Comparison of ENCODE assay signal across 20 cellular contexts in the genomic region with DNA sequence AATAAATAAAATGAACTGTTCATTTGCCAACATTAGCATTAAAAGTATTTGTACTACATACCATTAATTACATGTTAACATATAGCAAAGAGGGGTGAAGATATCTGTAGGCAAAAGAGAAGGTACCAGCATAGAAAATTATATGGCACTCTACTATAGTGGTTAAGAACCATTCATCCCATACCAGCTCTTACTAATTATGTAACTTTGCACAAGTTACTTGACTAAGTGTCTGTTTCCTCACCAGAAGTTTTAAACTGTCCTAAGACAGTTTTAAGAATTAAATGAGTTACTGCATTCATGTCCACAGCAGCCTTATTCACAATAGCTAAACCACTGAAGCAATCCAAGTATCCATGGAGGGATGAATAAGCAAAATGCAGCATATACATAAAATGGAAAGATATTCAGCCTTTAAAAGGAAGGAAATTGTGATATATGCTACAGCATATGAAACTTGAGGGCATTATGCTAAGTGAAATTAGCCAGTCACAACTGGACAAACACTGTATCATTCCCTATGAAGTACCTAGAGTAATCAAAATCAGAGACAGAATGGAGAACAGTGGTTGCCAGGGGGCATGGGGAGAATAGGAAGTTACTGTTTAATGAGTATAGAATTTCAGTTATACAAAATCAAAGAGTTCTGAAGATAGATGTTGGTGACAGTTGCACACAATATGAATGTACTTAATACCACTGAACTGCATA.
"Had no signal": no experiment of that assay in that cellular context is flagged by ENCODE, and none has a peak within 500 bp of the region (broad histone marks: within the 10 kb centered on the region; RNA-seq: fewer than 3 reads in every experiment).

No MANE protein-coding gene starts in this region.

- H3K27ac Mint-ChIP-seq: activated T-cell treated with anti-CD3 and anti-CD28 coated beads, Interleukin-2, amount 50 U/mL, for 24 hours; stimulated activated naive B cell treated with anti-CD40 and anti-IgM and Interleukin-4, amounts not matched to agents 10 μg/mL and 1 μg/mL and 100 μg/mL, for 72 hours had no signal

- H3K4me3 ChIP-seq: adrenal gland, coronary artery, heart left ventricle, left lung, mucosa of descending colon, prostate gland, spleen had no signal

- DNase-seq: activated CD4-positive, alpha-beta T cell treated with anti-CD3 and anti-CD28 coated beads for 1 hour; activated naive CD4-positive, alpha-beta T cell; activated T-cell treated with anti-CD3 and anti-CD28 coated beads, Interleukin-2, amount 50 U/mL, for 24 hours; adrenal gland; caudate nucleus; effector CD4-positive, alpha-beta T cell; foreskin melanocyte; heart left ventricle; left lung; mucosa of descending colon; occipital lobe; spleen; stimulated activated CD4-positive, alpha-beta T cell treated with anti-CD3 and anti-CD28 coated beads, Interleukin-1b, Interleukin-23, amount 100 ng/mL, for 48 hours; stimulated activated naive B cell treated with anti-CD40 and anti-IgM and Interleukin-4, amounts not matched to agents 10 μg/mL and 1 μg/mL and 100 μg/mL, for 72 hours; trophoblast cell had no signal

- H3K36me3 ChIP-seq: adrenal gland, prostate gland had no signal

- ATAC-seq: heart left ventricle; left lung; mucosa of descending colon; naive thymus-derived CD8-positive, alpha-beta T cell; sciatic nerve had no signal

- H3K27ac ChIP-seq: adrenal gland, coronary artery, heart left ventricle, left lung, prostate gland, spleen had no signal

- H3K4me3 Mint-ChIP-seq: activated T-cell treated with anti-CD3 and anti-CD28 coated beads, Interleukin-2, amount 50 U/mL, for 24 hours; stimulated activated naive B cell treated with anti-CD40 and anti-IgM and Interleukin-4, amounts not matched to agents 10 μg/mL and 1 μg/mL and 100 μg/mL, for 72 hours had no signal

- FAIRE-seq: islet of Langerhans had no signal

- H3K27me3 ChIP-seq: adrenal gland, heart left ventricle, left lung, spleen had no signal

- H3K27me3 Mint-ChIP-seq: activated T-cell treated with anti-CD3 and anti-CD28 coated beads, Interleukin-2, amount 50 U/mL, for 24 hours; naive thymus-derived CD8-positive, alpha-beta T cell; stimulated activated naive B cell treated with anti-CD40 and anti-IgM and Interleukin-4, amounts not matched to agents 10 μg/mL and 1 μg/mL and 100 μg/mL, for 72 hours had no signal

- H3K4me1 ChIP-seq: adrenal gland, left lung, prostate gland had no signal

- H3K9me3 Mint-ChIP-seq: activated T-cell treated with anti-CD3 and anti-CD28 coated beads, Interleukin-2, amount 50 U/mL, for 24 hours; naive thymus-derived CD8-positive, alpha-beta T cell; stimulated activated naive B cell treated with anti-CD40 and anti-IgM and Interleukin-4, amounts not matched to agents 10 μg/mL and 1 μg/mL and 100 μg/mL, for 72 hours had no signal

- H3K9me3 ChIP-seq: adrenal gland, heart left ventricle, left lung, mucosa of descending colon, prostate gland, spleen had no signal
